In the genomic region with DNA sequence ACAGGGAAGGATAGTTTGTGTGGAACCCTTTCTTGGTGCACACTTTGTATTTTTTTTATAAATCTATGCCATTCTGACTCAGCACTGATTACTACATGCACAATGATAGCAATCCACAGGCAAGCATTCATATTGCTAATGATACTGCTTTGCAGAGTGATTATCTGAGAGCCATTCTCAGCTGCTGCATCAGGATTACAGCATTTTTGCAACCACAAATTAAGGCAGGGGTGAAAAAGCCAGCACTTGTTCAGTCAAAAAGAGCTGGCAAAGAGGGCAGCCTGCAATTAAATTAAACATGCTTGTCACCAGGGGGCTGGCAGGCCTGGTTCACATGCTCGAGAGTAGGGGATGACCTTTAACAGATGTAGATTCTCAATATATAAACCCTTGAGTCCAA, we compare ENCODE assay signal across 30 cellular contexts. TPM values are rescaled to one million over a fixed set of nuclear protein-coding genes. Genes with fewer than 3 reads are reported as not detected.
DNase-seq lines count a peak whose midpoint lies in the region; ATAC-seq, FAIRE-seq and TF ChIP-seq lines count a peak whose summit lies in the region.
"Had no signal": no experiment of that assay in that cellular context is flagged by ENCODE, and none has a peak within 500 bp of the region (broad histone marks: within the 10 kb centered on the region; RNA-seq: fewer than 3 reads in every experiment).

No MANE protein-coding gene starts in this region.

- no peak for ATAC-seq in HG02852 (IDR thresholded peaks at IDR 0.05; ENCODE audit: unreplicated experiment)
- ATAC-seq: activated CD8-positive, alpha-beta T cell treated with anti-CD3 and anti-CD28 coated beads, Interleukin-2, amount 10 ng/mL, durations not matched to agents 7 days and 5 days; activated T-cell treated with anti-CD3 and anti-CD28 coated beads, Interleukin-2, amount 50 U/mL, for 72 hours; effector memory CD8-positive, alpha-beta T cell; Right ventricle myocardium inferior; stimulated activated effector memory CD8-positive, alpha-beta T cell treated with anti-CD3 and anti-CD28 coated beads, Interleukin-12 subunit alpha, Interleukin-12 subunit beta, amount 100 ng/mL, for 72 hours had no signal

- H3K36me3 ChIP-seq in SJCRH30 (no peaks in the 10 kb centered on the region), vagina (no peaks in the 10 kb centered on the region)
- H3K36me3 ChIP-seq: esophagus muscularis mucosa, HAP-1, prostate gland had no signal

- peak; percentile 56 for FAIRE-seq in islet of Langerhans (lab: Jason Lieb, UNC)
- FAIRE-seq: colon, TTC549 had no signal

- H3K27me3 ChIP-seq in SJCRH30 (no peaks in the 10 kb centered on the region), vagina (no peaks in the 10 kb centered on the region)

- H3K4me1 ChIP-seq in SJCRH30 (no peaks in the 10 kb centered on the region), vagina (no peaks in the 10 kb centered on the region)
- H3K4me1 ChIP-seq: esophagus muscularis mucosa, prostate gland had no signal

- DNase-seq in LHCN-M2 (ENCODE audit: low read depth) (peak; percentile 41), NCI-H1694 (lab: John Stamatoyannopoulos, UW) (peak; percentile 28), SJCRH30 (peak; percentile 4 to 27), vagina (ENCODE audit: extremely low spot score in 2 of 2) (no peak), T-helper 9 cell (no peak)
- DNase-seq: activated CD4-positive, alpha-beta T cell treated with anti-CD3 and anti-CD28 coated beads for 1 hour; activated CD8-positive, alpha-beta T cell treated with anti-CD3 and anti-CD28 coated beads, Interleukin-2, amount 10 ng/mL, durations not matched to agents 7 days and 5 days; activated T-cell treated with anti-CD3 and anti-CD28 coated beads, Interleukin-2, amount 50 U/mL, for 72 hours; CD4-positive, CD25-positive, alpha-beta regulatory T cell; DMS153; effector memory CD8-positive, alpha-beta T cell; GDM1; MM.1S; NCI-H2171; NCI-H82; stimulated activated CD4-positive, alpha-beta T cell treated with anti-CD3 and anti-CD28 coated beads, Interleukin-2, amount 100 ng/mL, for 24 hours had no signal

- H3K4me3 ChIP-seq in SJCRH30 (no peak overlapping the region), vagina (no peak overlapping the region)
- H3K4me3 ChIP-seq: esophagus muscularis mucosa, HAP-1, lung, prostate gland, skin epidermis had no signal

- no peak for TF ChIP-seq CTCF in vagina (IDR thresholded peaks at IDR 0.05)

- no peak for TF ChIP-seq POLR2A in vagina (IDR thresholded peaks at IDR 0.05)

- intact Hi-C loops in vagina (cut with DNase I): no loop called here

- H3K9me3 ChIP-seq in SJCRH30 (replicated peaks): no peaks in the 10 kb centered on the region
- H3K9me3 ChIP-seq in vagina: no peaks in the 10 kb centered on the region
- H3K9me3 ChIP-seq: esophagus muscularis mucosa, HAP-1, prostate gland had no signal

- H3K27ac ChIP-seq in SJCRH30 (no peak overlapping the region), vagina (no peak overlapping the region)
- H3K27ac ChIP-seq: esophagus muscularis mucosa, prostate gland, skin epidermis had no signal

RNA-seq across cellular contexts. Expression of gene SLC17A4, which starts 40.7 kb away (rescaled TPM):
- total RNA-seq in LHCN-M2 (2014; rRNA removed): not detected in 2 replicates
- polyA plus RNA-seq in LHCN-M2 (2012): not detected
- total RNA-seq in SJCRH30 (2014; rRNA removed; shearing (Covaris generic)): not detected in 2 replicates
- total RNA-seq in vagina: not detected
- total RNA-seq: activated CD8-positive, alpha-beta T cell treated with anti-CD3 and anti-CD28 coated beads, Interleukin-2, amount 10 ng/mL, durations not matched to agents 7 days and 5 days; activated T-cell treated with anti-CD3 and anti-CD28 coated beads, Interleukin-2, amount 50 U/mL, for 72 hours; CD4-positive, CD25-positive, alpha-beta regulatory T cell; esophagus muscularis mucosa; glomerular endothelial cell; kidney epithelial cell; lung; prostate gland; Right ventricle myocardium inferior; urinary bladder had no signal
- polyA plus RNA-seq: CD4-positive, CD25-positive, alpha-beta regulatory T cell; lung had no signal

Comparison
In these comparisons a context has a peak if more than half of its experiments do, and no peak if none do; other contexts are left out.
1. DNase-seq: peak in LHCN-M2 (single experiment), NCI-H1694 (single experiment) and SJCRH30 (2 of 2); none in vagina (0 of 2) and T-helper 9 cell (single experiment).